Comparison of ENCODE assay signal across 1 cellular context in genomic region chr22:41369089-41369745, GRCh38.
TF ChIP-seq lines count a peak whose summit lies in the region.

No MANE protein-coding gene starts in this region.

TF ChIP-seq in GM23338, 12 proteins besides CTCF, POLR2A, EP300 and RAD21 (continued from another document):
- TF ChIP-seq ZNF462 (CRISPR knock-in tag; IDR thresholded peaks at IDR 0.05) = no peak
- TF ChIP-seq NANOG (IDR thresholded peaks at IDR 0.05; ENCODE audit: borderline replicate concordance) = no peak
